Comparison of ENCODE assay signal across 8 cellular contexts in genomic region chr9:70111042-70111602, GRCh38.
DNase-seq lines count a peak whose midpoint lies in the region; ATAC-seq, FAIRE-seq and TF ChIP-seq lines count a peak whose summit lies in the region.

No MANE protein-coding gene starts in this region.

- H3K9me3 ChIP-seq in neuronal stem cell (replicated peaks in 1 of 2; ENCODE audit: control insufficient read depth in 2 of 2, insufficient read depth in 1 of 2, low read depth in 1 of 2, low read length in 2 of 2) (no peaks in the 10 kb centered on the region), tibial nerve (no peaks in the 10 kb centered on the region)

- H3K14ac ChIP-seq in neuronal stem cell (ENCODE audit: low read length) = no peak overlapping the region

- H3K4me3 ChIP-seq in fibroblast of mammary gland (ENCODE audit: control insufficient read depth, low read depth, low read length) (no peak overlapping the region), neuronal stem cell (ENCODE audit: low read length in 2 of 2) (no peak overlapping the region), tibial nerve (no peak overlapping the region)

- no peak overlapping the region for H2BK15ac ChIP-seq in neuronal stem cell (ENCODE audit: low read length)

- H3K9ac ChIP-seq in neuronal stem cell (ENCODE audit: low read depth, low read length, poor library complexity) = no peak overlapping the region

- TF ChIP-seq CTCF in C4-2B (conservative IDR thresholded peaks at IDR 0.05) (peak; percentile 96), fibroblast of mammary gland (conservative IDR thresholded peaks at IDR 0.05; ENCODE audit: control insufficient read depth, insufficient read depth, low read depth, low read length) (peak; percentile 86), tibial nerve (IDR thresholded peaks at IDR 0.05) (peak; percentile 80 to 88 (median 83))

- H3K4me2 ChIP-seq in neuronal stem cell (ENCODE audit: insufficient read depth, low read length, poor library complexity, severe bottlenecking) = no peak overlapping the region

- peak; percentile 47 for FAIRE-seq in GM19239 (lab: Jason Lieb, UNC)

- H4K8ac ChIP-seq in neuronal stem cell (ENCODE audit: low read depth, low read length) = no peak overlapping the region

- no peaks in the 10 kb centered on the region for H3K79me1 ChIP-seq in neuronal stem cell (ENCODE audit: low read depth, low read length)

- H3K27ac ChIP-seq in C4-2B (no peak overlapping the region), neuronal stem cell (replicated peaks; ENCODE audit: low read length) (no peak overlapping the region), tibial nerve (peak overlapping the region in 2 of 4 donors; percentile 3 to 40)

- peak; percentile 40 for DNase-seq in GM19239 (ENCODE audit: insufficient read length, low spot score)
- peak; percentile 50 for DNase-seq in NCI-H82 treated with DMSO at 0.1 percent for 48 hours (lab: John Stamatoyannopoulos, UW; ENCODE audit: unreplicated experiment)
- DNase-seq in activated T-cell treated with anti-CD3 and anti-CD28 coated beads for 4 hours = peak; percentile 9
- peak; percentile 80 for DNase-seq in fibroblast of mammary gland (ENCODE audit: low read depth)
- DNase-seq in neuronal stem cell (ENCODE audit: low spot score) = peak; percentile 77
- DNase-seq in tibial nerve (ENCODE audit: low spot score in 2 of 2) = peak; percentile 79 to 87

- H2AK5ac ChIP-seq in neuronal stem cell (ENCODE audit: low read depth, low read length) = no peak overlapping the region

- H3K36me3 ChIP-seq in neuronal stem cell (replicated peaks in 1 of 2; ENCODE audit: control insufficient read depth in 2 of 2, insufficient read depth in 2 of 2, low read length in 2 of 2) (peaks cover 0 to 8% of the 10 kb centered on the region in 2 donors), tibial nerve (peaks cover 0 to 26% (median 0%) of the 10 kb centered on the region in 3 donors)

- no peak overlapping the region for H3K18ac ChIP-seq in neuronal stem cell (ENCODE audit: low read length)

- H3K27me3 ChIP-seq in neuronal stem cell (ENCODE audit: control insufficient read depth in 3 of 3, insufficient read depth in 3 of 3, low read depth in 1 of 3, low read length in 3 of 3) (peaks cover 0 to 6% (median 0%) of the 10 kb centered on the region in 3 experiments), tibial nerve (no peaks in the 10 kb centered on the region)

- no peak overlapping the region for H2BK5ac ChIP-seq in neuronal stem cell (ENCODE audit: low read length)

- H3K4ac ChIP-seq in neuronal stem cell (ENCODE audit: low read length) = no peak overlapping the region

- H2BK12ac ChIP-seq in neuronal stem cell (ENCODE audit: low read length) = no peak overlapping the region

- H3K23ac ChIP-seq in neuronal stem cell (ENCODE audit: low read depth, low read length, poor library complexity) = no peak overlapping the region

- peak; percentile 72 for ATAC-seq in HG03442 (IDR thresholded peaks at IDR 0.05; ENCODE audit: unreplicated experiment)

- peak in 1 of 2 donors; percentile 49 for TF ChIP-seq EP300 in tibial nerve (IDR thresholded peaks at IDR 0.05)

- no CpG with 5 or more reads among the region's 4 CpGs for WGBS in neuronal stem cell (ENCODE audit: extremely low coverage in 2 of 2, insufficient read length in 2 of 2, insufficient replicate concordance in 1 of 2), 2 donors
- WGBS in tibial nerve, 2 donors = 21 to 22% methylated on average over 4 of the region's 4 CpGs

- H2AFZ ChIP-seq in neuronal stem cell (ENCODE audit: low read length) = no peak overlapping the region

- no peak for TF ChIP-seq POLR2A in tibial nerve (IDR thresholded peaks at IDR 0.05)

- no peak overlapping the region for H4K91ac ChIP-seq in neuronal stem cell (ENCODE audit: low read depth, low read length, poor library complexity)

- no peak overlapping the region for H2BK120ac ChIP-seq in neuronal stem cell (ENCODE audit: low read depth, low read length)

- H3K4me1 ChIP-seq in neuronal stem cell (ENCODE audit: control insufficient read depth in 2 of 2, insufficient read depth in 1 of 2, low read depth in 1 of 2, low read length in 2 of 2) (peaks cover 0 to 3% of the 10 kb centered on the region in 2 donors), tibial nerve (peaks cover 0 to 23% (median 6%) of the 10 kb centered on the region in 4 donors)

Comparison
In these comparisons a context has a peak if more than half of its experiments do, and no peak if none do; other contexts are left out.
1. DNase-seq: peak in every context shown above with its lines; median percentile 83 in tibial nerve; 80 in fibroblast of mammary gland; 77 in neuronal stem cell; 50 in NCI-H82 treated with DMSO at 0.1 percent for 48 hours; 40 in GM19239; 9 in activated T-cell treated with anti-CD3 and anti-CD28 coated beads for 4 hours.